Comparison of ENCODE assay signal across 9 cellular contexts in the genomic region with DNA sequence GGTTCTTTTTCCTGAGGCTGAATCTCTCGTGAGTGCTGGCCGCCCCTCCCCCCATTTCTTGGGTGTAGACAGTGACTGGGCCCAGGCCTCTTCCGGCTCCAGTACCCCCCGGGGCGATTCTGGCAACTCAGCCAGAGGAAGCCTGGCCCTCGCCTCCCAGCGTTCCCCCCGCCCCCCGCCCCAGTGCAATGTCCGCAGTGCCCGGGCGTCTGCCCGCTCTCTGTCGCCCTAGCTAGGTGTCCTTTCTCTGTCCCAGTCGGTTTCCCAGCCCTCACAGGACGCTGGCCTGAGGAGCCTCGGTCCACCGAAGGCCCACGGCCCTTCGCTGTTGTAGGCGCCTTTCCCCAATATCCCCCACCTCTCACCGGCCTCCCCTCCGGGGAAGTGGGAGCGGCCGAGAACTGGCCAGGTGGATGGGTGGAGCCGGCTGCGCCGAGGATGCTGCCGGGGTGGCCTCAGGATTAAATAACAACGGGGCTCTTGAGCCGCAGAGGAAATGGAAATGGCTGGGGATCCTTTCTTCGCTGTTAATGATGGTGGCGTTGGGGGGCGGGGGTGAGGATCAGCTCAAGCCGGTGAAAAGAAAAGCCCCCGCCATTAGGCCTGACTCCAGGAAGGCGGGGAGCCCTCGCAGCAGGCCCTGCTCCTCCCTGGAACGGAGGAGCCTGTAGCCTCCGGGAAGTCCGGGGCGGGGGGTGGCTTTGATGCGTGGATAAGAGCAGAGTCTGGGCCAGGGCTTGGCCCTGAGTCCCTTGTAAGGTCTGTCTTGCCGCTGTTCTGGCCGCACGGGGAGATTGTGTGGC. TPM values are rescaled to one million over a fixed set of nuclear protein-coding genes. Genes with fewer than 3 reads are reported as not detected.
DNase-seq lines count a peak whose midpoint lies in the region; TF ChIP-seq lines count a peak whose summit lies in the region.
"Had no signal": no experiment of that assay in that cellular context is flagged by ENCODE, and none has a peak within 500 bp of the region (broad histone marks: within the 10 kb centered on the region; RNA-seq: fewer than 3 reads in every experiment).

No MANE protein-coding gene starts in this region.

- no peaks in the 10 kb centered on the region for H3K9me2 ChIP-seq in OCI-LY7 (ENCODE audit: insufficient read depth, low read length)

- H3K4me2 ChIP-seq in OCI-LY7 (ENCODE audit: low read length) = no peak overlapping the region

- intact Hi-C loops in OCI-LY7 (cut with micrococcal nuclease; ENCODE audit: unreplicated experiment) = no loop called here

- peaks cover 33% of the 10 kb centered on the region for H3K4me1 ChIP-seq in ACC112 (ENCODE audit: control insufficient read depth, insufficient read depth, low read length, unreplicated experiment)
- no peaks in the 10 kb centered on the region for H3K4me1 ChIP-seq in OCI-LY7 (ENCODE audit: insufficient read depth, low read length, poor library complexity, severe bottlenecking)

- CTCF ChIA-PET in RWPE1 (lab: Yijun Ruan, JAX) (interaction anchor here (0.6 to 2.6 kb wide), 2 partner anchors 223 to 336 kb away, joined by 5 to 9 read pairs; no protein-coding TSS in a partner anchor), OCI-LY7 (lab: Charles Lee; ENCODE audit: unreplicated experiment) (no interaction called here)

- peak; percentile 88 for DNase-seq in RWPE1 (ENCODE audit: low spot score)
- DNase-seq in cerebellar cortex (ENCODE audit: low spot score) = peak; percentile 66
- DNase-seq in OCI-LY7 (ENCODE audit: low spot score) = no peak
- DNase-seq in effector CD4-positive, alpha-beta T cell = no peak

- peak overlapping the region; percentile 85 for H3K4me3 Mint-ChIP-seq in stimulated activated naive CD8-positive, alpha-beta T cell treated with anti-CD3 and anti-CD28 coated beads, Interleukin-15, Interleukin-2, amounts not matched to agents 100 ng/mL and 50 ng/mL, for 24 hours

- H3K4me1 Mint-ChIP-seq in stimulated activated naive CD8-positive, alpha-beta T cell treated with anti-CD3 and anti-CD28 coated beads, Interleukin-15, Interleukin-2, amounts not matched to agents 100 ng/mL and 50 ng/mL, for 24 hours (ENCODE audit: low read depth) = peaks cover 43% of the 10 kb centered on the region

- peaks cover 91% of the 10 kb centered on the region for H3K79me2 ChIP-seq in ACC112 (ENCODE audit: control insufficient read depth, insufficient read depth, low read length, unreplicated experiment)
- no peaks in the 10 kb centered on the region for H3K79me2 ChIP-seq in OCI-LY7 (ENCODE audit: insufficient read depth, low read depth, low read length)

- H3K36me3 ChIP-seq in ACC112 (ENCODE audit: insufficient read depth, low read length) (peaks cover 6% of the 10 kb centered on the region; the same call in 1 of the 2 replicates), OCI-LY7 (ENCODE audit: insufficient read depth, low read length) (no peaks in the 10 kb centered on the region)

- H4K20me1 ChIP-seq in OCI-LY7 (ENCODE audit: insufficient read depth, low read length) = no peaks in the 10 kb centered on the region

- peaks cover 52% of the 10 kb centered on the region for H3K27me3 Mint-ChIP-seq in stimulated activated naive CD8-positive, alpha-beta T cell treated with anti-CD3 and anti-CD28 coated beads, Interleukin-15, Interleukin-2, amounts not matched to agents 100 ng/mL and 50 ng/mL, for 24 hours

- peak overlapping the region; percentile 67 for H2AFZ ChIP-seq in ACC112 (ENCODE audit: low read length, unreplicated experiment)
- H2AFZ ChIP-seq in OCI-LY7 (ENCODE audit: low read length) = no peak overlapping the region

- no peaks in the 10 kb centered on the region for H3K36me3 Mint-ChIP-seq in stimulated activated naive CD8-positive, alpha-beta T cell treated with anti-CD3 and anti-CD28 coated beads, Interleukin-15, Interleukin-2, amounts not matched to agents 100 ng/mL and 50 ng/mL, for 24 hours (ENCODE audit: low read depth)

- H3K9me3 Mint-ChIP-seq in stimulated activated naive CD8-positive, alpha-beta T cell treated with anti-CD3 and anti-CD28 coated beads, Interleukin-15, Interleukin-2, amounts not matched to agents 100 ng/mL and 50 ng/mL, for 24 hours = no peaks in the 10 kb centered on the region

- TF ChIP-seq POLR2A in GM18951 (IDR thresholded peaks at IDR 0.05; ENCODE audit: extremely low read depth, insufficient read depth, insufficient read length) = peak; percentile 45

- H3K9me3 ChIP-seq in OCI-LY7 (ENCODE audit: low read length) = no peaks in the 10 kb centered on the region

- no peak for TF ChIP-seq CTCF in RWPE1 (conservative IDR thresholded peaks at IDR 0.05; ENCODE audit: low read depth)
- no peak for TF ChIP-seq CTCF in OCI-LY7 (conservative IDR thresholded peaks at IDR 0.05; ENCODE audit: low read length)

- H3K4me3 ChIP-seq in ACC112 (ENCODE audit: low read depth, low read length) (peak overlapping the region; percentile 93), OCI-LY7 (ENCODE audit: low read depth, low read length, poor library complexity, severe bottlenecking) (no peak overlapping the region)

- H3K27me3 ChIP-seq in ACC112 (ENCODE audit: insufficient read depth, low read length) (no peaks in the 10 kb centered on the region), layer of hippocampus (ENCODE audit: control insufficient read depth, insufficient read depth, low read length) (peaks cover 17% of the 10 kb centered on the region)

- BruUV-seq in OCI-LY7 (replicated peaks; lab: Mats Ljungman, UMichigan) = no TSS peak

- no peak overlapping the region for H3K27ac Mint-ChIP-seq in stimulated activated naive CD8-positive, alpha-beta T cell treated with anti-CD3 and anti-CD28 coated beads, Interleukin-15, Interleukin-2, amounts not matched to agents 100 ng/mL and 50 ng/mL, for 24 hours

- POLR2A ChIA-PET in RWPE1 (lab: Yijun Ruan, JAX; ENCODE audit: low non-redundant PET) = interaction anchor here (0.6 to 1.2 kb wide), 4 partner anchors 29 to 38 kb away, joined by 5 to 16 read pairs (median 7); no protein-coding TSS in a partner anchor
- POLR2A ChIA-PET in OCI-LY7 (lab: Charles Lee) = interaction anchor here (0.8 kb wide), 1 partner anchor 152 kb away, joined by 5 read pairs; no protein-coding TSS in a partner anchor

- in situ Hi-C loops in GM18951 (cut with MboI; ENCODE audit: low sequenced_read_pairs, unreplicated experiment) = no loop called here

- H3K27ac ChIP-seq in ACC112 (ENCODE audit: low read depth, low read length) (peak overlapping the region; percentile 85), RWPE1 (peak overlapping the region; percentile 91), layer of hippocampus (ENCODE audit: low read depth, low read length) (peak overlapping the region; percentile 38), OCI-LY7 (ENCODE audit: low read depth, low read length, poor library complexity, severe bottlenecking) (no peak overlapping the region)

RNA-seq across cellular contexts. Expression of gene SPRY4, which starts 1.1 kb away (rescaled TPM):
- total RNA-seq in OCI-LY7 (2014; rRNA removed; shearing (Covaris generic)) = not detected in 2 replicates
- total RNA-seq in OCI-LY7 (2022) = not detected in 2 replicates
- total RNA-seq: mononuclear cell had no signal

Comparison
In these comparisons a context has a peak if more than half of its experiments do, and no peak if none do; other contexts are left out.
1. DNase-seq: peak in RWPE1 (single experiment) and cerebellar cortex (single experiment); none in OCI-LY7 (single experiment) and effector CD4-positive, alpha-beta T cell (single experiment).